ENCODE assay signal across 10 cellular contexts in genomic region chr5:168086104-168086610, GRCh38.
DNase-seq lines count a peak whose midpoint lies in the region; TF ChIP-seq lines count a peak whose summit lies in the region.
"Had no signal": no experiment of that assay in that cellular context is flagged by ENCODE, and none has a peak within 500 bp of the region (broad histone marks: within the 10 kb centered on the region; RNA-seq: fewer than 3 reads in every experiment).

No MANE protein-coding gene starts in this region.

- DNase-seq in NCI-H2081 (lab: John Stamatoyannopoulos, UW) (peak; percentile 6 to 28), NCI-H2081 treated with DMSO at 0.1 percent for 48 hours (lab: John Stamatoyannopoulos, UW) (no peak), NCI-H2227 (lab: John Stamatoyannopoulos, UW; ENCODE audit: unreplicated experiment) (peak; percentile 21), epithelial cell of proximal tubule (ENCODE audit: low read depth) (no peak), lower leg skin (ENCODE audit: low spot score in 2 of 2) (no peak), hypothalamus (lab: John Stamatoyannopoulos, UW) (no peak)
- no peak for DNase-seq in activated CD4-positive, alpha-beta T cell treated with anti-CD3 and anti-CD28 coated beads, Interleukin-2, amount 50 U/mL, for 4 hours

- intact Hi-C loops in lower leg skin (cut with DNase I; ENCODE audit: low total_unique reads), result no loop called here

- H3K4me1 ChIP-seq in skeletal muscle satellite cell (ENCODE audit: control insufficient read depth, insufficient read depth, low read length), result peaks cover 19% of the 10 kb centered on the region
- H3K4me1 ChIP-seq: parathyroid adenoma, SJCRH30 had no signal

- no peak overlapping the region for H3K4me3 ChIP-seq in epithelial cell of proximal tubule (ENCODE audit: low read depth, low read length)
- H3K4me3 ChIP-seq in skeletal muscle satellite cell (ENCODE audit: low read length), result peak overlapping the region; percentile 43
- no peak overlapping the region for H3K4me3 ChIP-seq in lower leg skin (ENCODE audit: low read depth, poor library complexity, severe bottlenecking)
- H3K4me3 ChIP-seq: SJCRH30 had no signal

- H3K36me3 ChIP-seq in skeletal muscle satellite cell (ENCODE audit: insufficient read depth, low read length), result no peaks in the 10 kb centered on the region
- H3K36me3 ChIP-seq: SJCRH30 had no signal

- peak overlapping the region; percentile 72 for H3K4me2 ChIP-seq in skeletal muscle satellite cell (ENCODE audit: low read length)

- 46 to 53% methylated on average over 11 of the region's 11 CpGs for WGBS in lower leg skin, 2 donors

- TF ChIP-seq POLR2A in lower leg skin (IDR thresholded peaks at IDR 0.05), result no peak

- H3K9me3 ChIP-seq in skeletal muscle satellite cell (replicated peaks; ENCODE audit: low read length), result no peaks in the 10 kb centered on the region
- H3K9me3 ChIP-seq: SJCRH30 had no signal

- H3K9ac ChIP-seq in skeletal muscle satellite cell (ENCODE audit: low read depth, low read length), result peak overlapping the region; percentile 47
- H3K9ac ChIP-seq: parathyroid adenoma had no signal

- peak; percentile 15 for TF ChIP-seq CTCF in epithelial cell of proximal tubule (conservative IDR thresholded peaks at IDR 0.05; ENCODE audit: low read depth, low read length)
- TF ChIP-seq CTCF in lower leg skin (IDR thresholded peaks at IDR 0.05), result no peak

- H3K27me3 ChIP-seq in skeletal muscle satellite cell (ENCODE audit: control insufficient read depth, insufficient read depth, low read length), result no peaks in the 10 kb centered on the region
- H3K27me3 ChIP-seq: SJCRH30 had no signal

Comparison
In these comparisons a context has a peak if more than half of its experiments do, and no peak if none do; other contexts are left out.
1. DNase-seq: peak in NCI-H2081 (2 of 2) and NCI-H2227 (single experiment); none in NCI-H2081 treated with DMSO at 0.1 percent for 48 hours (single experiment), epithelial cell of proximal tubule (single experiment), activated CD4-positive, alpha-beta T cell treated with anti-CD3 and anti-CD28 coated beads, Interleukin-2, amount 50 U/mL, for 4 hours (0 of 2), lower leg skin (0 of 2) and hypothalamus (0 of 51).